In the genomic region with DNA sequence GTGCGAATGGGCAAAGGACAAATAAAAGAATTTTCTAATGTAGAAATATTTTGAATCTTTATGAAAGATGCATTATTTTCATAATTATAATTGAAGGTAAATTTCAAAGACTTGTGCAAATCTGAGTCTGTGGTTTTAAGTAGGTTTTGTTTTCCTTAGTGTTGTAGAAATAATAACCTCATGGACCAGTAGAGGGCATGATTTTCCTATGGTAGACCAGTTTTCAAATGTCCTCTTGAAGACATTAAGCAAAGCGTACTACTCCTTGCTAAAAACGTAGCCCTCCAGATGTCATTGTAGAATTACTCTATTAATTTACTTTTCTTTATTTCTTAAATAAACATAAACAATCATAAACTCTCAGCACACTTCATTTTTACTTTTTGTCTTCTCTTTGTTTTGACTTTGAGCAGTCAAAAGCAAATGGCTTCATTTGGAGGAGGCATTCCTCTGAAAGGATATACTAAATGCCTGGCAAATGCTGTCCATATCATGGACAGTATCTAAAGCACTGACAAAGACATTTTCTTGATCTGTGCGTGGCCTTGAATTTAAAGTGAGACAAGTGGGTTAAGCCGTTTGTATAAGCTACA, we compare ENCODE assay signal across 8 cellular contexts.
DNase-seq lines count a peak whose midpoint lies in the region; ATAC-seq and TF ChIP-seq lines count a peak whose summit lies in the region.

No MANE protein-coding gene starts in this region.

- DNase-seq in left ventricle myocardium inferior, result no peak
- no peak for DNase-seq in left cardiac atrium
- peak; percentile 57 for DNase-seq in Jurkat, Clone E6-1 (ENCODE audit: low read depth, low spot score)
- DNase-seq in SHP77 treated with DMSO at 0.1 percent for 48 hours (lab: John Stamatoyannopoulos, UW), result peak; percentile 26
- DNase-seq in fibroblast of the conjunctiva (ENCODE audit: low read depth), result peak; percentile 32
- no peak for DNase-seq in tibial artery

- no peak overlapping the region for H3K27ac ChIP-seq in left ventricle myocardium inferior (replicated peaks)
- H3K27ac ChIP-seq in tibial artery, result no peak overlapping the region

- TF ChIP-seq CTCF in left ventricle myocardium inferior (IDR thresholded peaks at IDR 0.05; ENCODE audit: borderline replicate concordance) (peak; percentile 59), tibial artery (IDR thresholded peaks at IDR 0.05) (peak; percentile 14 to 28)

- H3K4me1 ChIP-seq in left ventricle myocardium inferior, result peaks cover 7% of the 10 kb centered on the region
- H3K4me1 ChIP-seq in tibial artery, result peaks cover 0 to 14% (median 2%) of the 10 kb centered on the region in 4 donors

- H3K27me3 ChIP-seq in left ventricle myocardium inferior (ENCODE audit: low read depth) (no peaks in the 10 kb centered on the region), tibial artery (no peaks in the 10 kb centered on the region)

- ATAC-seq in left cardiac atrium, result no peak
- ATAC-seq in GM19463 (IDR thresholded peaks at IDR 0.05; ENCODE audit: unreplicated experiment), result no peak
- ATAC-seq in GM21423 (IDR thresholded peaks at IDR 0.05; ENCODE audit: unreplicated experiment), result no peak

- H3K4me3 ChIP-seq in left ventricle myocardium inferior (no peak overlapping the region), tibial artery (no peak overlapping the region)
- H3K4me3 ChIP-seq in Jurkat, Clone E6-1 (ENCODE audit: low read length), result no peak overlapping the region

- intact Hi-C loops in left ventricle myocardium inferior (cut with micrococcal nuclease), result no loop called here
- intact Hi-C loops in left cardiac atrium (cut with DNase I), result loop anchor here in 1 of 2 donors (5.0 kb wide), 1 partner anchor 114 kb away; a partner anchor contains a TSS
- intact Hi-C loops in tibial artery (cut with DNase I; ENCODE audit: low total_unique reads), result no loop called here

- H3K9me3 ChIP-seq in left ventricle myocardium inferior (replicated peaks) (no peaks in the 10 kb centered on the region), tibial artery (no peaks in the 10 kb centered on the region)

- peaks cover 7% of the 10 kb centered on the region for H3K36me3 ChIP-seq in left ventricle myocardium inferior
- H3K36me3 ChIP-seq in tibial artery, result no peaks in the 10 kb centered on the region

Comparison
In these comparisons a context has a peak if more than half of its experiments do, and no peak if none do; other contexts are left out.
1. DNase-seq: peak in Jurkat, Clone E6-1 (single experiment), SHP77 treated with DMSO at 0.1 percent for 48 hours (single experiment) and fibroblast of the conjunctiva (single experiment); none in left ventricle myocardium inferior (single experiment), left cardiac atrium (single experiment) and tibial artery (0 of 2).